In genomic region chr6:134495203-134495892, GRCh38 we compare ENCODE assay signal across 25 cellular contexts.
"Had no signal": no experiment of that assay in that cellular context is flagged by ENCODE, and none has a peak within 500 bp of the region (broad histone marks: within the 10 kb centered on the region; RNA-seq: fewer than 3 reads in every experiment).

No MANE protein-coding gene starts in this region.

- H3K9me3 ChIP-seq: mucosa of descending colon, tibial nerve had no signal

- H3K36me3 ChIP-seq: brain microvascular endothelial cell, neural progenitor cell, tibial nerve had no signal

- H3K9me3 Mint-ChIP-seq: activated naive CD4-positive, alpha-beta T cell treated with anti-CD3 and anti-CD28 coated beads, Interleukin-2, amount 10 ng/mL, durations not matched to agents 7 days and 5 days; activated naive CD8-positive, alpha-beta T cell treated with anti-CD3 and anti-CD28 coated beads, Interleukin-2, amount 50 U/mL, for 24 hours; activated T-cell treated with anti-CD3 and anti-CD28 coated beads, Interleukin-2, amount 50 U/mL, for 4 hours; central memory CD8-positive, alpha-beta T cell; naive B cell; neural progenitor cell; stimulated activated naive CD8-positive, alpha-beta T cell treated with anti-CD3 and anti-CD28 coated beads, Interleukin-15, Interleukin-2, amounts not matched to agents 100 ng/mL and 50 ng/mL, for 24 hours had no signal

- FAIRE-seq: endometrium, urothelium cell line had no signal

- H3K27me3 Mint-ChIP-seq: activated naive CD8-positive, alpha-beta T cell treated with anti-CD3 and anti-CD28 coated beads, Interleukin-2, amount 50 U/mL, for 24 hours; central memory CD8-positive, alpha-beta T cell; stimulated activated naive CD8-positive, alpha-beta T cell treated with anti-CD3 and anti-CD28 coated beads, Interleukin-15, Interleukin-2, amounts not matched to agents 100 ng/mL and 50 ng/mL, for 24 hours had no signal

- H3K9ac ChIP-seq: neural progenitor cell had no signal

- DNase-seq: activated CD4-positive, alpha-beta T cell treated with anti-CD3 and anti-CD28 coated beads, Interleukin-2, amount 10 ng/mL, durations not matched to agents 24 days and 14 days; activated CD8-positive, alpha-beta T cell treated with anti-CD3 and anti-CD28 coated beads, Interleukin-2, amount 10 ng/mL, durations not matched to agents 7 days and 5 days; activated effector memory CD4-positive, alpha-beta T cell treated with Interleukin-2 at 50 U/mL for 16 hours; activated naive CD4-positive, alpha-beta T cell treated with anti-CD3 and anti-CD28 coated beads, Interleukin-2, amount 10 ng/mL, durations not matched to agents 7 days and 5 days; activated naive CD8-positive, alpha-beta T cell treated with anti-CD3 and anti-CD28 coated beads, Interleukin-2, amount 50 U/mL, for 24 hours; activated T-cell treated with anti-CD3 and anti-CD28 coated beads, Interleukin-2, amount 50 U/mL, for 4 hours; anterior cingulate cortex; brain microvascular endothelial cell; cortex of kidney; foreskin melanocyte; kidney glomerular epithelial cell; left ventricle myocardium superior; mesenchymal stem cell; mucosa of descending colon; naive B cell; retina; stimulated activated CD4-positive, alpha-beta T cell treated with anti-CD3 and anti-CD28 coated beads, Interleukin-15, amount 100 ng/mL, for 24 hours; stimulated activated CD4-positive, alpha-beta T cell treated with anti-CD3 and anti-CD28 coated beads, Interleukin-2, amount 100 ng/mL, for 48 hours; T1000 had no signal

- ATAC-seq: activated CD8-positive, alpha-beta T cell treated with anti-CD3 and anti-CD28 coated beads, Interleukin-2, amount 10 ng/mL, durations not matched to agents 7 days and 5 days; activated naive CD8-positive, alpha-beta T cell treated with anti-CD3 and anti-CD28 coated beads, Interleukin-2, amount 50 U/mL, for 24 hours; activated T-cell treated with anti-CD3 and anti-CD28 coated beads, Interleukin-2, amount 50 U/mL, for 4 hours; left ventricle myocardium superior; mucosa of descending colon had no signal

- H3K4me1 Mint-ChIP-seq: activated CD4-positive, alpha-beta T cell treated with anti-CD3 and anti-CD28 coated beads, Interleukin-2, amount 10 ng/mL, durations not matched to agents 24 days and 14 days; activated naive CD4-positive, alpha-beta T cell treated with anti-CD3 and anti-CD28 coated beads, Interleukin-2, amount 10 ng/mL, durations not matched to agents 7 days and 5 days; activated naive CD8-positive, alpha-beta T cell treated with anti-CD3 and anti-CD28 coated beads, Interleukin-2, amount 50 U/mL, for 24 hours; central memory CD8-positive, alpha-beta T cell; naive B cell; neural progenitor cell had no signal

- H3K4me1 ChIP-seq: tibial nerve had no signal

- H3K27ac Mint-ChIP-seq: activated CD4-positive, alpha-beta T cell treated with anti-CD3 and anti-CD28 coated beads, Interleukin-2, amount 10 ng/mL, durations not matched to agents 24 days and 14 days; activated CD8-positive, alpha-beta T cell treated with anti-CD3 and anti-CD28 coated beads, Interleukin-2, amount 10 ng/mL, durations not matched to agents 7 days and 5 days; activated naive CD4-positive, alpha-beta T cell treated with anti-CD3 and anti-CD28 coated beads, Interleukin-2, amount 10 ng/mL, durations not matched to agents 7 days and 5 days; activated naive CD8-positive, alpha-beta T cell treated with anti-CD3 and anti-CD28 coated beads, Interleukin-2, amount 50 U/mL, for 24 hours; naive B cell; neural progenitor cell; stimulated activated naive CD8-positive, alpha-beta T cell treated with anti-CD3 and anti-CD28 coated beads, Interleukin-15, Interleukin-2, amounts not matched to agents 100 ng/mL and 50 ng/mL, for 24 hours had no signal

- H3K27ac ChIP-seq: brain microvascular endothelial cell, neural progenitor cell, tibial nerve had no signal

- H3K4me2 ChIP-seq: neural progenitor cell had no signal

- H2AFZ ChIP-seq: neural progenitor cell had no signal

- H3K36me3 Mint-ChIP-seq: activated naive CD4-positive, alpha-beta T cell treated with anti-CD3 and anti-CD28 coated beads, Interleukin-2, amount 10 ng/mL, durations not matched to agents 7 days and 5 days; naive B cell; neural progenitor cell had no signal

- H3K4me3 ChIP-seq: mucosa of descending colon, neural progenitor cell, tibial nerve had no signal

- H3K27me3 ChIP-seq: brain microvascular endothelial cell, neural progenitor cell, tibial nerve had no signal

- H3K4me3 Mint-ChIP-seq: activated CD4-positive, alpha-beta T cell treated with anti-CD3 and anti-CD28 coated beads, Interleukin-2, amount 10 ng/mL, durations not matched to agents 24 days and 14 days; activated CD8-positive, alpha-beta T cell treated with anti-CD3 and anti-CD28 coated beads, Interleukin-2, amount 10 ng/mL, durations not matched to agents 7 days and 5 days; activated naive CD4-positive, alpha-beta T cell treated with anti-CD3 and anti-CD28 coated beads, Interleukin-2, amount 10 ng/mL, durations not matched to agents 7 days and 5 days; activated naive CD8-positive, alpha-beta T cell treated with anti-CD3 and anti-CD28 coated beads, Interleukin-2, amount 50 U/mL, for 24 hours; activated T-cell treated with anti-CD3 and anti-CD28 coated beads, Interleukin-2, amount 50 U/mL, for 4 hours; central memory CD8-positive, alpha-beta T cell; naive B cell; neural progenitor cell; stimulated activated naive CD8-positive, alpha-beta T cell treated with anti-CD3 and anti-CD28 coated beads, Interleukin-15, Interleukin-2, amounts not matched to agents 100 ng/mL and 50 ng/mL, for 24 hours had no signal
